9 cellular contexts compared by ENCODE assay signal in the genomic region with DNA sequence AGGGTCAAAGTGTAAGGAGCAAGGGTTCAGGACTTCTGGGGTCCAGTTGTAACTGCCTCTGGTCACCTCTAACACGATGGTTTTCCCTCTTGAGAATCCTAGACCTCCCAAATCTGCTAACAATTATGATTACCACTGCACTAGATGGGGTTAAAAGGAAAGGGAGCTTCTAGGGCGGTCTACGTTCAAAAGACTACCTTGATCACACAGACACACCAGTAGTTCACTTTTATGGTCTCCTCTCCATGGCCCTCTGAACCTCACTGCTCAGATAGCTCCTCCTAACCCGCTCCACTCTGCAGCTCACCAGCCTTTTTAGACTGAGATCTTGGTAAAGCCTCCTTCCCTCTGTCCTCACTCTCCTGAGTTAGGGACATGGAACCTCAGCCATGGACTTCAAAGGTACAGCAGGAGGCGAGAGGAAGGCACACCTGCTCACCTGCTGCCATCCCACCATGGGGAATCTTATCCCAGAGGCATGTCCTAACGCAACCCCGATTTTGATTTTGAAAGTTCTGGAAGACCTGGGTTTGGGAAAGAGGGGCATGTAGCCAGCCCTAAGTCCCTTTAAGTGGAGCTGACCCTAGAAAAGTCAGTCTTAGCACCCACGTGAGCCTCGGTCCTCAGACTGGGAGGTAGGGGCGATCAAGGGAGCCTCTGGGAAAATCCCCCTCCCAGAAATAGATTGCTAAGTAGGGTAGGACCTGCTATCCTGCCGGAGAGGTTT. TPM values are rescaled to one million over a fixed set of nuclear protein-coding genes. Genes with fewer than 3 reads are reported as not detected.
DNase-seq lines count a peak whose midpoint lies in the region; ATAC-seq and TF ChIP-seq lines count a peak whose summit lies in the region.
"Had no signal": no experiment of that assay in that cellular context is flagged by ENCODE, and none has a peak within 500 bp of the region (broad histone marks: within the 10 kb centered on the region; RNA-seq: fewer than 3 reads in every experiment).

No MANE protein-coding gene starts in this region.

- H3K27ac Mint-ChIP-seq in WTC11, result peak overlapping the region; percentile 90
- peak overlapping the region; percentile 68 for H3K27ac Mint-ChIP-seq in stimulated activated memory B cell treated with anti-CD40 and anti-IgM and Interleukin-4, amounts not matched to agents 10 μg/mL and 1 μg/mL and 100 μg/mL, for 72 hours

- peak overlapping the region; percentile 90 for H3K4me3 Mint-ChIP-seq in WTC11
- H3K4me3 Mint-ChIP-seq in stimulated activated memory B cell treated with anti-CD40 and anti-IgM and Interleukin-4, amounts not matched to agents 10 μg/mL and 1 μg/mL and 100 μg/mL, for 72 hours, result peak overlapping the region; percentile 74

- no peaks in the 10 kb centered on the region for H3K27me3 Mint-ChIP-seq in WTC11 (ENCODE audit: low read depth)
- peaks cover 24% of the 10 kb centered on the region for H3K27me3 Mint-ChIP-seq in stimulated activated memory B cell treated with anti-CD40 and anti-IgM and Interleukin-4, amounts not matched to agents 10 μg/mL and 1 μg/mL and 100 μg/mL, for 72 hours

- peaks cover 7% of the 10 kb centered on the region for H3K36me3 ChIP-seq in iPS-15b (ENCODE audit: control insufficient read depth, insufficient read depth, low read length)

- peak; percentile 3 for DNase-seq in DMS53 (lab: John Stamatoyannopoulos, UW)
- DNase-seq in DMS53 treated with DMSO at 0.1 percent for 48 hours (lab: John Stamatoyannopoulos, UW; ENCODE audit: unreplicated experiment), result no peak
- no peak for DNase-seq in WTC11 (ENCODE audit: low spot score)
- DNase-seq in NCI-H2029 treated with DMSO at 0.1 percent for 48 hours (lab: John Stamatoyannopoulos, UW), result no peak
- DNase-seq in DMS114 treated with DMSO at 0.1 percent for 48 hours (lab: John Stamatoyannopoulos, UW; ENCODE audit: unreplicated experiment), result no peak

- peaks cover 47% of the 10 kb centered on the region for H3K4me1 ChIP-seq in iPS-15b (ENCODE audit: control insufficient read depth, insufficient read depth, low read length)

- peaks cover 75% of the 10 kb centered on the region for H3K4me1 Mint-ChIP-seq in WTC11
- H3K4me1 Mint-ChIP-seq in stimulated activated memory B cell treated with anti-CD40 and anti-IgM and Interleukin-4, amounts not matched to agents 10 μg/mL and 1 μg/mL and 100 μg/mL, for 72 hours, result peaks cover 20% of the 10 kb centered on the region

- H3K9me3 Mint-ChIP-seq in WTC11, result no peaks in the 10 kb centered on the region
- no peaks in the 10 kb centered on the region for H3K9me3 Mint-ChIP-seq in stimulated activated memory B cell treated with anti-CD40 and anti-IgM and Interleukin-4, amounts not matched to agents 10 μg/mL and 1 μg/mL and 100 μg/mL, for 72 hours

- H3K4me3 ChIP-seq in iPS-15b (ENCODE audit: low read depth, low read length), result peak overlapping the region; percentile 68

- TF ChIP-seq CTCF in WTC11 (IDR thresholded peaks at IDR 0.05), result no peak

- POLR2A ChIA-PET in WTC11 (lab: Charles Lee), result interaction anchor here (1.0 to 7.0 kb wide), 3 partner anchors 14 to 29 kb away, joined by 3 to 74 read pairs (median 8); partner anchors contain the start of gene ARHGEF40

- H3K27me3 ChIP-seq in iPS-15b (ENCODE audit: control insufficient read depth, insufficient read depth, low read length), result no peaks in the 10 kb centered on the region

- no peaks in the 10 kb centered on the region for H3K9me3 ChIP-seq in iPS-15b (ENCODE audit: control insufficient read depth, insufficient read depth, low read length)

- CTCF ChIA-PET in WTC11 (lab: Charles Lee), result interaction anchor here (0.7 to 7.5 kb wide), 8 partner anchors 7 to 126 kb away, joined by 3 to 321 read pairs (median 10); partner anchors contain the start of genes ARHGEF40 and TMEM253

- H3K9ac ChIP-seq in iPS-15b (ENCODE audit: low read depth, low read length), result peak overlapping the region; percentile 13

- peaks cover 14% of the 10 kb centered on the region for H3K36me3 Mint-ChIP-seq in WTC11
- H3K36me3 Mint-ChIP-seq in stimulated activated memory B cell treated with anti-CD40 and anti-IgM and Interleukin-4, amounts not matched to agents 10 μg/mL and 1 μg/mL and 100 μg/mL, for 72 hours, result no peaks in the 10 kb centered on the region

- ATAC-seq in WTC11 (no peak), GM21423 (IDR thresholded peaks at IDR 0.05; ENCODE audit: unreplicated experiment) (no peak)
- no peak for ATAC-seq in stimulated activated memory B cell treated with anti-CD40 and anti-IgM and Interleukin-4, amounts not matched to agents 10 μg/mL and 1 μg/mL and 100 μg/mL, for 72 hours

TF ChIP-seq in WTC11, 78 proteins besides CTCF, POLR2A, EP300 and RAD21:
- no peak for TF ChIP-seq IRF2 (CRISPR knock-in tag; IDR thresholded peaks at IDR 0.05; ENCODE audit: borderline replicate concordance, low read depth)
- TF ChIP-seq HMGXB4 (CRISPR knock-in tag; IDR thresholded peaks at IDR 0.05), result no peak
- TF ChIP-seq ZNF396 (CRISPR knock-in tag; IDR thresholded peaks at IDR 0.05; ENCODE audit: borderline replicate concordance), result no peak
- peak; percentile 10; the same call in 1 of the 2 replicates for TF ChIP-seq GABPB1 (CRISPR knock-in tag; IDR thresholded peaks at IDR 0.05)
- peak; percentile 18; the same call in 1 of the 2 replicates for TF ChIP-seq USF1 (CRISPR knock-in tag; IDR thresholded peaks at IDR 0.05)
- no peak for TF ChIP-seq ZNF416 (CRISPR knock-in tag; IDR thresholded peaks at IDR 0.05)

RNA-seq across cellular contexts. Expression of gene ZNF219, which starts 1.4 kb away (rescaled TPM):
- 149 to 154 TPM (median 149 TPM) in 3 replicates for total RNA-seq in WTC11 (2021)

RNA-seq across cellular contexts. Expression of gene TMEM253, which starts 3.8 kb away (rescaled TPM):
- total RNA-seq in WTC11 (2021), result 1.7 to 2.2 TPM (median 1.9 TPM) in 3 replicates
- total RNA-seq: LHCN-M2 had no signal

RNA-seq across cellular contexts. Expression of gene ARHGEF40, which starts 26.9 kb away (rescaled TPM):
- 58.6 to 74.2 TPM (median 58.8 TPM) in 3 replicates for total RNA-seq in WTC11 (2021)

RNA-seq across cellular contexts. Expression of gene RNASE8, which starts 39.4 kb away (rescaled TPM):
- total RNA-seq in WTC11 (2021), result not detected in 3 replicates
- total RNA-seq: LHCN-M2 had no signal

RNA-seq across cellular contexts. Expression of gene RNASE7, which starts 54.9 kb away (rescaled TPM):
- not detected in 3 replicates for total RNA-seq in WTC11 (2021)
- total RNA-seq: LHCN-M2 had no signal
